Comparison of ENCODE assay signal across 31 cellular contexts in genomic region chr10:122055252-122055651, GRCh38.
"Had no signal": no experiment of that assay in that cellular context is flagged by ENCODE, and none has a peak within 500 bp of the region (broad histone marks: within the 10 kb centered on the region; RNA-seq: fewer than 3 reads in every experiment).

No MANE protein-coding gene starts in this region.

- DNase-seq: activated CD4-positive, alpha-beta memory T cell treated with anti-CD3 and anti-CD28 coated beads, Interleukin-2, amount 10 ng/mL, durations not matched to agents 7 days and 5 days; activated CD4-positive, alpha-beta T cell treated with anti-CD3 and anti-CD28 coated beads for 36 hours; activated CD4-positive, alpha-beta T cell treated with anti-CD3 and anti-CD28 coated beads, Interleukin-2, amount 50 U/mL, for 1 hour; activated CD4-positive, CD25-positive, alpha-beta regulatory T cell; activated gamma-delta T cell; activated naive CD4-positive, alpha-beta T cell treated with anti-CD3 and anti-CD28 coated beads, Interleukin-2, amount 10 ng/mL, durations not matched to agents 7 days and 5 days; activated naive CD8-positive, alpha-beta T cell treated with anti-CD3 and anti-CD28 coated beads for 36 hours; activated T-cell treated with anti-CD3 and anti-CD28 coated beads for 4 hours; activated T-cell treated with anti-CD3 and anti-CD28 coated beads, Interleukin-2, amount 50 U/mL, for 48 hours; brain microvascular endothelial cell; caudate nucleus; MG63; MV-4-11; NCI-H1092 treated with DMSO at 0.1 percent for 48 hours; NCI-H1417 treated with DMSO at 0.1 percent for 48 hours; NCI-H1694; NCI-H2029; NCI-H2107; NCI-H2171 treated with DMSO at 0.1 percent for 48 hours; NCI-H226; NCI-H526; NCI-H774; NK-92 treated with Interleukin-12 subunit alpha and Interleukin-12 subunit beta, amount 100 ng/mL, for 24 hours; OCI-M1; SIG-M5; T-cell; T-helper 2 cell; T1000 had no signal

- H3K4me3 Mint-ChIP-seq: activated CD4-positive, alpha-beta memory T cell treated with anti-CD3 and anti-CD28 coated beads, Interleukin-2, amount 10 ng/mL, durations not matched to agents 7 days and 5 days; activated CD4-positive, alpha-beta T cell treated with anti-CD3 and anti-CD28 coated beads for 36 hours; activated naive CD4-positive, alpha-beta T cell treated with anti-CD3 and anti-CD28 coated beads, Interleukin-2, amount 10 ng/mL, durations not matched to agents 7 days and 5 days; activated naive CD8-positive, alpha-beta T cell treated with anti-CD3 and anti-CD28 coated beads for 36 hours; activated T-helper 17 cell treated with anti-CD3 and anti-CD28 coated beads, Interleukin-2, amount 50 U/mL, for 72 hours; T-cell had no signal

- H3K9me3 ChIP-seq: MG63 had no signal

- H3K36me3 Mint-ChIP-seq: activated naive CD4-positive, alpha-beta T cell treated with anti-CD3 and anti-CD28 coated beads, Interleukin-2, amount 10 ng/mL, durations not matched to agents 7 days and 5 days; activated naive CD8-positive, alpha-beta T cell treated with anti-CD3 and anti-CD28 coated beads for 36 hours; T-cell had no signal

- H3K27ac ChIP-seq: brain microvascular endothelial cell, KMS-11, VCaP had no signal

- H3K27me3 ChIP-seq: brain microvascular endothelial cell, MG63 had no signal

- H3K9me3 Mint-ChIP-seq: activated CD4-positive, alpha-beta memory T cell treated with anti-CD3 and anti-CD28 coated beads, Interleukin-2, amount 10 ng/mL, durations not matched to agents 7 days and 5 days; activated T-helper 17 cell treated with anti-CD3 and anti-CD28 coated beads, Interleukin-2, amount 50 U/mL, for 72 hours; T-cell had no signal

- H3K4me2 ChIP-seq: KMS-11 had no signal

- H3K36me3 ChIP-seq: brain microvascular endothelial cell, MG63 had no signal

- ATAC-seq: activated CD4-positive, alpha-beta T cell treated with anti-CD3 and anti-CD28 coated beads for 36 hours; activated T-helper 17 cell treated with anti-CD3 and anti-CD28 coated beads, Interleukin-2, amount 50 U/mL, for 72 hours; T-cell had no signal

- H3K4me3 ChIP-seq: MG63 had no signal

- H3K27me3 Mint-ChIP-seq: activated CD4-positive, alpha-beta memory T cell treated with anti-CD3 and anti-CD28 coated beads, Interleukin-2, amount 10 ng/mL, durations not matched to agents 7 days and 5 days had no signal

- H3K9ac ChIP-seq: KMS-11 had no signal

- H3K27ac Mint-ChIP-seq: activated CD4-positive, alpha-beta memory T cell treated with anti-CD3 and anti-CD28 coated beads, Interleukin-2, amount 10 ng/mL, durations not matched to agents 7 days and 5 days; activated CD4-positive, alpha-beta T cell treated with anti-CD3 and anti-CD28 coated beads for 36 hours; activated naive CD4-positive, alpha-beta T cell treated with anti-CD3 and anti-CD28 coated beads, Interleukin-2, amount 10 ng/mL, durations not matched to agents 7 days and 5 days; activated naive CD8-positive, alpha-beta T cell treated with anti-CD3 and anti-CD28 coated beads for 36 hours; activated T-helper 17 cell treated with anti-CD3 and anti-CD28 coated beads, Interleukin-2, amount 50 U/mL, for 72 hours; T-cell had no signal

- H3K4me1 Mint-ChIP-seq: activated CD4-positive, alpha-beta memory T cell treated with anti-CD3 and anti-CD28 coated beads, Interleukin-2, amount 10 ng/mL, durations not matched to agents 7 days and 5 days; activated CD4-positive, alpha-beta T cell treated with anti-CD3 and anti-CD28 coated beads for 36 hours; activated naive CD4-positive, alpha-beta T cell treated with anti-CD3 and anti-CD28 coated beads, Interleukin-2, amount 10 ng/mL, durations not matched to agents 7 days and 5 days; activated naive CD8-positive, alpha-beta T cell treated with anti-CD3 and anti-CD28 coated beads for 36 hours; activated T-helper 17 cell treated with anti-CD3 and anti-CD28 coated beads, Interleukin-2, amount 50 U/mL, for 72 hours; T-cell had no signal
